ENCODE assay signal across 1 cellular context in genomic region chr6:42313941-42314570, GRCh38.
TF ChIP-seq lines count a peak whose summit lies in the region.

No MANE protein-coding gene starts in this region.

TF ChIP-seq in SK-N-SH, 30 proteins besides CTCF, POLR2A, EP300 and RAD21 (continued from another document):
- TF ChIP-seq REST (IDR thresholded peaks at IDR 0.05; ENCODE audit: low read depth, low read length) (no peak), FOXM1 (IDR thresholded peaks at IDR 0.05; ENCODE audit: low read depth) (no peak), USF2 (IDR thresholded peaks at IDR 0.05; ENCODE audit: borderline replicate concordance, low read depth, low read length) (no peak), POLR2AphosphoS5 (IDR thresholded peaks at IDR 0.05; ENCODE audit: low read depth, low read length) (no peak), ZBTB33 (IDR thresholded peaks at IDR 0.05; ENCODE audit: borderline replicate concordance, low read depth) (no peak), SIN3A (IDR thresholded peaks at IDR 0.05; ENCODE audit: borderline replicate concordance, low read depth, low read length) (no peak), TEAD4 (IDR thresholded peaks at IDR 0.05; ENCODE audit: borderline replicate concordance, insufficient read depth) (no peak), PBX3 (IDR thresholded peaks at IDR 0.05) (no peak)
TF ChIP-seq in SK-N-SH: peak in this region for 0.
